18 cellular contexts compared by ENCODE assay signal in the genomic region with DNA sequence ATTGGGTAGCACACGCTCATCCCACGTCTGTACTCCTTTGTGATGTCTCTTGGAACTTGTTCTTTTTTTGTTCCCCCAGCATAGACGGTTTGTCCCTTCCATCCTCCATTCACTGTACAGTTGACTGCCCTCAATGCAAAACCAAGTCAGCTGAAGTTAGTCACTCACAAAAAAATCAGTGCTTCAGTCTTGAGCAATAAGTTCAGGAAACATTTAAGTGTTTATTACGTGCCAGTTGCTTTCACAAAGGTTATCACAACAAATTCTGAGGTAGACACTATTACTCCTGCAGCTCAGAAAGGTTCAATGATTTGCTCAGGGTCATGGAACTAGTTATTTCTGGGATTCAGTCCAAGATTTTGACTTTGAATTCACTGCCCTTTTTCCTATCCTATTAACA.
A peak's percentile ranks its signal among the peaks of the same experiment; 100 is the strongest.
DNase-seq lines count a peak whose midpoint lies in the region; ATAC-seq and TF ChIP-seq lines count a peak whose summit lies in the region.
"Had no signal": no experiment of that assay in that cellular context is flagged by ENCODE, and none has a peak within 500 bp of the region (broad histone marks: within the 10 kb centered on the region; RNA-seq: fewer than 3 reads in every experiment).

No MANE protein-coding gene starts in this region.

- 0 out of 2 replicates have a peak, but pooled peaks cover under 1% of the 10 kb centered on the region for H3K4me1 ChIP-seq in HEK293 (ENCODE audit: control insufficient read depth, insufficient read depth, low read length)
- H3K4me1 ChIP-seq: lower lobe of right lung had no signal

- intact Hi-C loops in sciatic nerve (cut with DNase I), result no loop called here

- no peak for TF ChIP-seq CTCF in HEK293 (tag by site-specific recombination; IDR thresholded peaks at IDR 0.05)
- no peak for TF ChIP-seq CTCF in fibroblast of villous mesenchyme (IDR thresholded peaks at IDR 0.05; ENCODE audit: insufficient read depth, low read depth, low read length)

- POLR2A ChIA-PET in HEK293 (lab: Yijun Ruan, JAX), result no interaction called here

- H3K4me3 ChIP-seq in HEK293 (ENCODE audit: low read depth, low read length) (no peak overlapping the region), fibroblast of villous mesenchyme (ENCODE audit: low read depth, low read length) (no peak overlapping the region)
- H3K4me3 ChIP-seq: lower lobe of right lung, thoracic aorta had no signal

- no peaks in the 10 kb centered on the region for H3K9me3 ChIP-seq in HEK293 (ENCODE audit: control insufficient read depth, insufficient read depth, low read depth, low read length)
- H3K9me3 ChIP-seq: lower lobe of right lung, thoracic aorta had no signal

- CTCF ChIA-PET in HEK293 (lab: Yijun Ruan, JAX), result interaction anchor here (0.6 to 1.3 kb wide), 2 partner anchors 35 to 138 kb away, joined by 3 to 6 read pairs; no protein-coding TSS in a partner anchor

- DNase-seq in amniotic epithelial cell (ENCODE audit: low read depth) (peak; percentile 71), fibroblast of villous mesenchyme (ENCODE audit: low read depth) (peak; percentile 54), sciatic nerve (ENCODE audit: low spot score) (no peak), activated T-cell treated with anti-CD3 and anti-CD28 coated beads for 4 hours (no peak), SK-N-DZ (ENCODE audit: low spot score) (no peak), GOT3 (lab: John Stamatoyannopoulos, UW) (no peak)
- no peak for DNase-seq in stimulated activated CD4-positive, alpha-beta T cell treated with anti-CD3 and anti-CD28 coated beads, Interleukin-1b, Interleukin-23, amount 100 ng/mL, for 48 hours
- DNase-seq: activated CD8-positive, alpha-beta T cell treated with anti-CD3 and anti-CD28 coated beads, Interleukin-2, amount 10 ng/mL, durations not matched to agents 7 days and 5 days; amygdala; lower lobe of right lung; NCI-H2081; NCI-H774; stimulated activated CD4-positive, alpha-beta T cell treated with anti-CD3 and anti-CD28 coated beads, Interleukin-2, amount 100 ng/mL, for 24 hours; stimulated activated CD8-positive, alpha-beta memory T cell treated with anti-CD3 and anti-CD28 coated beads, Interleukin-4, amount 100 ng/mL, for 48 hours had no signal

- H3K36me3 ChIP-seq in HEK293 (ENCODE audit: control insufficient read depth in 2 of 2, insufficient read depth in 1 of 2, low read length in 2 of 2), result no peaks in the 10 kb centered on the region
- H3K36me3 ChIP-seq: lower lobe of right lung, thoracic aorta had no signal

- ATAC-seq in sciatic nerve, result peak; percentile 74
- ATAC-seq: activated CD8-positive, alpha-beta T cell treated with anti-CD3 and anti-CD28 coated beads, Interleukin-2, amount 10 ng/mL, durations not matched to agents 7 days and 5 days; lower lobe of right lung; natural killer cell treated with Interleukin-12 subunit alpha and Interleukin-12 subunit beta and Interleukin-15 and Interleukin-18, amount 100 ng/mL, for 72 hours; Panc1 had no signal

- no peak overlapping the region for H3K27ac ChIP-seq in HEK293 (ENCODE audit: extremely low read depth, low read depth, low read length)
- H3K27ac ChIP-seq: lower lobe of right lung, thoracic aorta had no signal

TF ChIP-seq in HEK293, 187 proteins besides CTCF, POLR2A, EP300 and RAD21:
- peak; percentile 35; the same call in 1 of the 2 replicates for TF ChIP-seq ZNF843 (tag by site-specific recombination; IDR thresholded peaks at IDR 0.05)
- TF ChIP-seq ZNF133 (tag by site-specific recombination; IDR thresholded peaks at IDR 0.05), result no peak
- peak; percentile 44; the same call in 1 of the 2 replicates for TF ChIP-seq FEZF1 (tag by site-specific recombination; IDR thresholded peaks at IDR 0.05)
- no peak for TF ChIP-seq ZSCAN16 (tag by site-specific recombination; IDR thresholded peaks at IDR 0.05)
- TF ChIP-seq GFI1B (tag by site-specific recombination; IDR thresholded peaks at IDR 0.05), result 0 out of 2 replicates have a peak, but pooled peaks have one; percentile 51
- no peak for TF ChIP-seq KLF8 (tag by site-specific recombination; IDR thresholded peaks at IDR 0.05)
TF ChIP-seq in HEK293: peak in this region for 3.

Comparison
In these comparisons a context has a peak if more than half of its experiments do, and no peak if none do; other contexts are left out.
1. DNase-seq: peak in amniotic epithelial cell (single experiment) and fibroblast of villous mesenchyme (single experiment); none in sciatic nerve (single experiment), activated T-cell treated with anti-CD3 and anti-CD28 coated beads for 4 hours (single experiment), SK-N-DZ (single experiment), GOT3 (single experiment) and stimulated activated CD4-positive, alpha-beta T cell treated with anti-CD3 and anti-CD28 coated beads, Interleukin-1b, Interleukin-23, amount 100 ng/mL, for 48 hours (single experiment).